8 cellular contexts compared by ENCODE assay signal in genomic region chr4:159227984-159228383, GRCh38.
A peak's percentile ranks its signal among the peaks of the same experiment; 100 is the strongest.
DNase-seq lines count a peak whose midpoint lies in the region; ATAC-seq, FAIRE-seq and TF ChIP-seq lines count a peak whose summit lies in the region.

No MANE protein-coding gene starts in this region.

- intact Hi-C loops in upper lobe of right lung (cut with DNase I): no loop called here

- peaks cover 11% of the 10 kb centered on the region for H3K36me3 Mint-ChIP-seq in activated CD8-positive, alpha-beta memory T cell treated with anti-CD3 and anti-CD28 coated beads, Interleukin-2, amount 10 ng/mL, durations not matched to agents 7 days and 5 days
- peaks cover 0 to 7% of the 10 kb centered on the region in 2 donors for H3K36me3 Mint-ChIP-seq in stimulated activated naive B cell treated with anti-CD40 and anti-IgM and Interleukin-4, amounts not matched to agents 10 μg/mL and 1 μg/mL and 100 μg/mL, for 72 hours

- no peak for FAIRE-seq in D721Med (lab: Jason Lieb, UNC)

- 54 to 55% methylated on average over 7 to 10 of the region's 11 CpGs for WGBS in mesodermal cell (ENCODE audit: insufficient coverage in 2 of 2), 2 experiments

- H3K36me3 ChIP-seq in mesodermal cell (ENCODE audit: control insufficient read depth, insufficient read depth, low read length) (no peaks in the 10 kb centered on the region), upper lobe of right lung (no peaks in the 10 kb centered on the region)

- H3K9me3 ChIP-seq in mesodermal cell (ENCODE audit: control insufficient read depth, low read length): no peaks in the 10 kb centered on the region
- no peaks in the 10 kb centered on the region for H3K9me3 ChIP-seq in upper lobe of right lung

- TF ChIP-seq CTCF in epithelial cell of esophagus (IDR thresholded peaks at IDR 0.05; ENCODE audit: insufficient read depth, low read depth, low read length, missing control alignments) (peak; percentile 40), upper lobe of right lung (IDR thresholded peaks at IDR 0.05) (peak; percentile 13), D721Med (IDR thresholded peaks at IDR 0.05; ENCODE audit: insufficient read depth, missing control alignments) (no peak)

- H3K27me3 Mint-ChIP-seq in activated CD8-positive, alpha-beta memory T cell treated with anti-CD3 and anti-CD28 coated beads, Interleukin-2, amount 10 ng/mL, durations not matched to agents 7 days and 5 days: no peaks in the 10 kb centered on the region
- no peaks in the 10 kb centered on the region for H3K27me3 Mint-ChIP-seq in stimulated activated naive B cell treated with anti-CD40 and anti-IgM and Interleukin-4, amounts not matched to agents 10 μg/mL and 1 μg/mL and 100 μg/mL, for 72 hours

- H3K27me3 ChIP-seq in upper lobe of right lung: no peaks in the 10 kb centered on the region

- H3K4me1 Mint-ChIP-seq in activated CD8-positive, alpha-beta memory T cell treated with anti-CD3 and anti-CD28 coated beads, Interleukin-2, amount 10 ng/mL, durations not matched to agents 7 days and 5 days: peaks cover 22% of the 10 kb centered on the region
- peaks cover 8 to 10% of the 10 kb centered on the region in 2 donors for H3K4me1 Mint-ChIP-seq in stimulated activated naive B cell treated with anti-CD40 and anti-IgM and Interleukin-4, amounts not matched to agents 10 μg/mL and 1 μg/mL and 100 μg/mL, for 72 hours

- peak overlapping the region; percentile 94 for H3K27ac ChIP-seq in mesodermal cell (ENCODE audit: low read depth, low read length, severe bottlenecking)
- peak overlapping the region; percentile 65 for H3K27ac ChIP-seq in upper lobe of right lung

- peak; percentile 98 for ATAC-seq in upper lobe of right lung
- ATAC-seq in activated CD8-positive, alpha-beta memory T cell treated with anti-CD3 and anti-CD28 coated beads, Interleukin-2, amount 10 ng/mL, durations not matched to agents 7 days and 5 days: no peak
- no peak for ATAC-seq in stimulated activated naive B cell treated with anti-CD40 and anti-IgM and Interleukin-4, amounts not matched to agents 10 μg/mL and 1 μg/mL and 100 μg/mL, for 72 hours (replicated peaks)

- DNase-seq in NCI-H2227 treated with DMSO at 0.1 percent for 48 hours (lab: John Stamatoyannopoulos, UW): peak; percentile 8
- DNase-seq in epithelial cell of esophagus (ENCODE audit: low read depth): peak; percentile 86
- DNase-seq in upper lobe of right lung: peak; percentile 80
- no peak for DNase-seq in activated CD8-positive, alpha-beta memory T cell treated with anti-CD3 and anti-CD28 coated beads, Interleukin-2, amount 10 ng/mL, durations not matched to agents 7 days and 5 days
- no peak for DNase-seq in D721Med (ENCODE audit: insufficient read length, low spot score)
- DNase-seq in NCI-H2171 treated with DMSO at 0.1 percent for 48 hours (lab: John Stamatoyannopoulos, UW): no peak
- no peak for DNase-seq in stimulated activated naive B cell treated with anti-CD40 and anti-IgM and Interleukin-4, amounts not matched to agents 10 μg/mL and 1 μg/mL and 100 μg/mL, for 72 hours

- peaks cover 4% of the 10 kb centered on the region for H3K9me3 Mint-ChIP-seq in activated CD8-positive, alpha-beta memory T cell treated with anti-CD3 and anti-CD28 coated beads, Interleukin-2, amount 10 ng/mL, durations not matched to agents 7 days and 5 days (ENCODE audit: low read depth)
- no peaks in the 10 kb centered on the region for H3K9me3 Mint-ChIP-seq in stimulated activated naive B cell treated with anti-CD40 and anti-IgM and Interleukin-4, amounts not matched to agents 10 μg/mL and 1 μg/mL and 100 μg/mL, for 72 hours

- H3K4me3 Mint-ChIP-seq in activated CD8-positive, alpha-beta memory T cell treated with anti-CD3 and anti-CD28 coated beads, Interleukin-2, amount 10 ng/mL, durations not matched to agents 7 days and 5 days: no peak overlapping the region
- H3K4me3 Mint-ChIP-seq in stimulated activated naive B cell treated with anti-CD40 and anti-IgM and Interleukin-4, amounts not matched to agents 10 μg/mL and 1 μg/mL and 100 μg/mL, for 72 hours: no peak overlapping the region

- H3K4me1 ChIP-seq in mesodermal cell (ENCODE audit: control insufficient read depth, insufficient read depth, low read length, poor library complexity, severe bottlenecking) (peaks cover 24% of the 10 kb centered on the region), upper lobe of right lung (peaks cover 9% of the 10 kb centered on the region)

- no peak overlapping the region for H3K27ac Mint-ChIP-seq in activated CD8-positive, alpha-beta memory T cell treated with anti-CD3 and anti-CD28 coated beads, Interleukin-2, amount 10 ng/mL, durations not matched to agents 7 days and 5 days
- no peak overlapping the region for H3K27ac Mint-ChIP-seq in stimulated activated naive B cell treated with anti-CD40 and anti-IgM and Interleukin-4, amounts not matched to agents 10 μg/mL and 1 μg/mL and 100 μg/mL, for 72 hours

- CTCF ChIA-PET in activated CD8-positive, alpha-beta memory T cell treated with anti-CD3 and anti-CD28 coated beads, Interleukin-2, amount 10 ng/mL, durations not matched to agents 7 days and 5 days (lab: Charles Lee): interaction anchor here (1.1 kb wide), 1 partner anchor 55 kb away, joined by 3 read pairs; no protein-coding TSS in a partner anchor

- peak overlapping the region; percentile 2 for H3K4me3 ChIP-seq in epithelial cell of esophagus (ENCODE audit: low read length)
- H3K4me3 ChIP-seq in mesodermal cell (ENCODE audit: extremely low read depth, insufficient read depth, low read length, poor library complexity, severe bottlenecking): peak overlapping the region; percentile 12
- H3K4me3 ChIP-seq in upper lobe of right lung: peak overlapping the region; percentile 27

Comparison
In these comparisons a context has a peak if more than half of its experiments do, and no peak if none do; other contexts are left out.
1. DNase-seq: peak in NCI-H2227 treated with DMSO at 0.1 percent for 48 hours (single experiment), epithelial cell of esophagus (single experiment) and upper lobe of right lung (single experiment); none in activated CD8-positive, alpha-beta memory T cell treated with anti-CD3 and anti-CD28 coated beads, Interleukin-2, amount 10 ng/mL, durations not matched to agents 7 days and 5 days (single experiment), D721Med (single experiment), NCI-H2171 treated with DMSO at 0.1 percent for 48 hours (single experiment) and stimulated activated naive B cell treated with anti-CD40 and anti-IgM and Interleukin-4, amounts not matched to agents 10 μg/mL and 1 μg/mL and 100 μg/mL, for 72 hours (single experiment).
2. Peak in every context shown above with its lines, with median percentiles within 50 percentile points of each other: H3K4me3 ChIP-seq.